12 cellular contexts compared by ENCODE assay signal in genomic region chr3:13262493-13263211, GRCh38.
DNase-seq lines count a peak whose midpoint lies in the region; ATAC-seq and TF ChIP-seq lines count a peak whose summit lies in the region.
"Had no signal": no experiment of that assay in that cellular context is flagged by ENCODE, and none has a peak within 500 bp of the region (broad histone marks: within the 10 kb centered on the region; RNA-seq: fewer than 3 reads in every experiment).

No MANE protein-coding gene starts in this region.

- POLR2A ChIA-PET in A673 (lab: Charles Lee; ENCODE audit: low non-redundant PET), result no interaction called here
- POLR2A ChIA-PET in activated CD4-positive, alpha-beta T cell treated with anti-CD3 and anti-CD28 coated beads for 36 hours (lab: Charles Lee), result no interaction called here

- no peak overlapping the region for H3K27ac Mint-ChIP-seq in activated CD4-positive, alpha-beta T cell treated with anti-CD3 and anti-CD28 coated beads for 36 hours
- H3K27ac Mint-ChIP-seq in chondrocyte (ENCODE audit: unreplicated experiment), result no peak overlapping the region
- no peak overlapping the region for H3K27ac Mint-ChIP-seq in stimulated activated effector memory CD8-positive, alpha-beta T cell treated with anti-CD3 and anti-CD28 coated beads, Interleukin-12 subunit alpha, Interleukin-12 subunit beta, amount 100 ng/mL, for 72 hours

- intact Hi-C loops in A673 (cut with micrococcal nuclease; ENCODE audit: unreplicated experiment), result no loop called here
- intact Hi-C loops in left ventricle myocardium inferior (cut with micrococcal nuclease), result no loop called here
- intact Hi-C loops in activated CD4-positive, alpha-beta T cell treated with anti-CD3 and anti-CD28 coated beads for 36 hours (cut with DNase I, micrococcal nuclease), result no loop called here

- H3K4me1 ChIP-seq in A673 (ENCODE audit: insufficient read depth, low read length, poor library complexity, severe bottlenecking) (no peaks in the 10 kb centered on the region), left ventricle myocardium inferior (peaks cover 27% of the 10 kb centered on the region)

- no peaks in the 10 kb centered on the region for H3K27me3 ChIP-seq in A673 (replicated peaks; ENCODE audit: insufficient read depth, low read depth, low read length, poor library complexity)
- H3K27me3 ChIP-seq in left ventricle myocardium inferior (ENCODE audit: low read depth), result peaks cover 8% of the 10 kb centered on the region

- CTCF ChIA-PET in A673 (lab: Charles Lee), result no interaction called here
- CTCF ChIA-PET in activated CD4-positive, alpha-beta T cell treated with anti-CD3 and anti-CD28 coated beads for 36 hours (lab: Charles Lee), result no interaction called here

- TF ChIP-seq CTCF in A673 (conservative IDR thresholded peaks at IDR 0.05; ENCODE audit: low read depth, low read length) (no peak), left ventricle myocardium inferior (IDR thresholded peaks at IDR 0.05; ENCODE audit: borderline replicate concordance) (no peak), chondrocyte (IDR thresholded peaks at IDR 0.05) (no peak)

- H3K27me3 Mint-ChIP-seq in activated CD4-positive, alpha-beta T cell treated with anti-CD3 and anti-CD28 coated beads for 36 hours, result no peaks in the 10 kb centered on the region
- peaks cover 23% of the 10 kb centered on the region for H3K27me3 Mint-ChIP-seq in chondrocyte (ENCODE audit: low read depth)

- no peak overlapping the region for H3K4me3 Mint-ChIP-seq in activated CD4-positive, alpha-beta T cell treated with anti-CD3 and anti-CD28 coated beads for 36 hours
- no peak overlapping the region for H3K4me3 Mint-ChIP-seq in chondrocyte (ENCODE audit: unreplicated experiment)
- no peak overlapping the region for H3K4me3 Mint-ChIP-seq in stimulated activated effector memory CD8-positive, alpha-beta T cell treated with anti-CD3 and anti-CD28 coated beads, Interleukin-12 subunit alpha, Interleukin-12 subunit beta, amount 100 ng/mL, for 72 hours

- H3K27ac ChIP-seq in A673 (ENCODE audit: low read depth, low read length, poor library complexity, severe bottlenecking), result no peak overlapping the region
- peak overlapping the region; percentile 79 for H3K27ac ChIP-seq in left ventricle myocardium inferior (replicated peaks)

- no TSS peak for BruUV-seq in A673 (replicated peaks; lab: Mats Ljungman, UMichigan)

- ATAC-seq in GM19438 (IDR thresholded peaks at IDR 0.05; ENCODE audit: low read depth, unreplicated experiment) (peak; percentile 73), HG03045 (IDR thresholded peaks at IDR 0.05; ENCODE audit: unreplicated experiment) (no peak)
- ATAC-seq in activated CD4-positive, alpha-beta T cell treated with anti-CD3 and anti-CD28 coated beads for 36 hours, result no peak
- no peak for ATAC-seq in stimulated activated effector memory CD8-positive, alpha-beta T cell treated with anti-CD3 and anti-CD28 coated beads, Interleukin-12 subunit alpha, Interleukin-12 subunit beta, amount 100 ng/mL, for 72 hours
- ATAC-seq: mucosa of descending colon had no signal

- no peaks in the 10 kb centered on the region for H3K9me3 ChIP-seq in A673 (ENCODE audit: low read depth, low read length, poor library complexity, severe bottlenecking)
- peaks cover 3% of the 10 kb centered on the region for H3K9me3 ChIP-seq in left ventricle myocardium inferior (replicated peaks)
- H3K9me3 ChIP-seq: mucosa of descending colon had no signal

- H3K4me3 ChIP-seq in A673 (ENCODE audit: low read depth, low read length, poor library complexity, severe bottlenecking), result no peak overlapping the region
- H3K4me3 ChIP-seq in left ventricle myocardium inferior, result no peak overlapping the region
- H3K4me3 ChIP-seq: mucosa of descending colon had no signal

- no peaks in the 10 kb centered on the region for H3K9me3 Mint-ChIP-seq in activated CD4-positive, alpha-beta T cell treated with anti-CD3 and anti-CD28 coated beads for 36 hours (ENCODE audit: low read depth)
- no peaks in the 10 kb centered on the region for H3K9me3 Mint-ChIP-seq in chondrocyte (ENCODE audit: low read depth)
- H3K9me3 Mint-ChIP-seq in stimulated activated effector memory CD8-positive, alpha-beta T cell treated with anti-CD3 and anti-CD28 coated beads, Interleukin-12 subunit alpha, Interleukin-12 subunit beta, amount 100 ng/mL, for 72 hours, result no peaks in the 10 kb centered on the region

- no peaks in the 10 kb centered on the region for H3K36me3 Mint-ChIP-seq in activated CD4-positive, alpha-beta T cell treated with anti-CD3 and anti-CD28 coated beads for 36 hours (ENCODE audit: low read depth)
- H3K36me3 Mint-ChIP-seq in chondrocyte (ENCODE audit: low read depth), result peaks cover 3% of the 10 kb centered on the region
- H3K36me3 Mint-ChIP-seq in stimulated activated effector memory CD8-positive, alpha-beta T cell treated with anti-CD3 and anti-CD28 coated beads, Interleukin-12 subunit alpha, Interleukin-12 subunit beta, amount 100 ng/mL, for 72 hours, result no peaks in the 10 kb centered on the region

- no peaks in the 10 kb centered on the region for H3K36me3 ChIP-seq in A673 (ENCODE audit: insufficient read depth, low read length, poor library complexity, severe bottlenecking)
- no peaks in the 10 kb centered on the region for H3K36me3 ChIP-seq in left ventricle myocardium inferior

- peak; percentile 22 for DNase-seq in A673 (ENCODE audit: low spot score)
- DNase-seq in NCI-H226, result peak; percentile 28
- DNase-seq in left ventricle myocardium inferior, result peak; percentile 42
- no peak for DNase-seq in activated CD4-positive, alpha-beta T cell treated with anti-CD3 and anti-CD28 coated beads for 36 hours
- DNase-seq in chondrocyte (ENCODE audit: low spot score), result no peak
- DNase-seq in stimulated activated effector memory CD8-positive, alpha-beta T cell treated with anti-CD3 and anti-CD28 coated beads, Interleukin-12 subunit alpha, Interleukin-12 subunit beta, amount 100 ng/mL, for 72 hours (ENCODE audit: low spot score in 2 of 2), result no peak
- DNase-seq: activated CD4-positive, alpha-beta T cell treated with anti-CD3 and anti-CD28 coated beads for 48 hours; amygdala; substantia nigra had no signal

- peaks cover 9% of the 10 kb centered on the region for H3K4me1 Mint-ChIP-seq in activated CD4-positive, alpha-beta T cell treated with anti-CD3 and anti-CD28 coated beads for 36 hours
- H3K4me1 Mint-ChIP-seq in chondrocyte (ENCODE audit: low read depth), result peaks cover 4% of the 10 kb centered on the region
- peaks cover 14% of the 10 kb centered on the region for H3K4me1 Mint-ChIP-seq in stimulated activated effector memory CD8-positive, alpha-beta T cell treated with anti-CD3 and anti-CD28 coated beads, Interleukin-12 subunit alpha, Interleukin-12 subunit beta, amount 100 ng/mL, for 72 hours

Comparison
In these comparisons a context has a peak if more than half of its experiments do, and no peak if none do; other contexts are left out.
1. DNase-seq: peak in A673 (single experiment), NCI-H226 (single experiment) and left ventricle myocardium inferior (single experiment); none in activated CD4-positive, alpha-beta T cell treated with anti-CD3 and anti-CD28 coated beads for 36 hours (single experiment), chondrocyte (single experiment) and stimulated activated effector memory CD8-positive, alpha-beta T cell treated with anti-CD3 and anti-CD28 coated beads, Interleukin-12 subunit alpha, Interleukin-12 subunit beta, amount 100 ng/mL, for 72 hours (0 of 2).